In the genomic region with DNA sequence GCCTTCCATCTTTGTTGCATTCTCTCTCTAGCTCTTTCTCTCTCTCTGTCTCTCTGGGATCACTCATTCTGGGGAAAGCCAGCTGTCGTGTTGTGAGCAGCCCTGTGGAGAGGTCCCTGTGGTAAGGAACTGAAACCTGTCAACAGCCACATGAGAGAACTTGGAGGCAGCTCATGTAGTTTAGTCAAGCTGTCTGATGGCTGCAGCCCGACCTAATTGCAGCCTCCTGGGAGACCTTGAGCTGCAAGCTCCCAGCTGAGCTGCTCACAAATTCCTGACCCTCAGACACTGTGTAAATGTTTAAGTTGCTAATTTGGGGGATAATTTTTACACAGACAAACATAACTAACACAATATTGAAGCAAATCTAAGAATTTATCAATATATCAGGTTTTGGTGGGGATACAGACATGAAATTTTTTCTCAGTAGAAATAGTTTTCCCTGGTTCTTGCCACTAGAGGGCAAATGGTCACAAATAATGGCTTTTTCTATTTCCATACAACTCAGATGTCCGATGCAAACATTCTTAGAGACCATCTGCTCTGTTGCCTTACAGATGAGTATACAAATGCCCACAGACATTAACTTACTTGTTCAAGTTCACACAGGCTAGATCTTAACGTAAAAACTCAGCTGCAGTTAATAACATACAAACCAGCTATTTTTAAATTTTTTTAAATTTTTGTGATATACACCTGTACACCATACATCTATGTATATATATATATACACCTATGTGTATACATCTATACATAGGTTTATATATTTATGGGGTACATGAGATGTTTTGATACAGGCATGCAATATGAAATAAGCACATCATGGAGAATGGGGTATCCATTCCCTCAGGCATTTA, we compare ENCODE assay signal across 8 cellular contexts. TPM values are rescaled to one million over a fixed set of nuclear protein-coding genes. Genes with fewer than 3 reads are reported as not detected.
DNase-seq lines count a peak whose midpoint lies in the region; ATAC-seq, FAIRE-seq and TF ChIP-seq lines count a peak whose summit lies in the region.

No MANE protein-coding gene starts in this region.

- peak overlapping the region; percentile 10 for H3K9ac ChIP-seq in keratinocyte (ENCODE audit: control insufficient read depth, extremely low read depth, insufficient read depth, low read length)

- no peaks in the 10 kb centered on the region for H3K79me2 ChIP-seq in keratinocyte (ENCODE audit: control insufficient read depth, insufficient read depth, low read length)

- H3K36me3 ChIP-seq in keratinocyte (ENCODE audit: control insufficient read depth in 2 of 2, extremely low read depth in 1 of 2, insufficient read depth in 2 of 2, low read length in 2 of 2) (no peaks in the 10 kb centered on the region), suprapubic skin (no peaks in the 10 kb centered on the region)

- peaks cover 25% of the 10 kb centered on the region for H3K4me1 Mint-ChIP-seq in brain

- H3K27ac ChIP-seq in right cardiac atrium (ENCODE audit: low read length) (no peak overlapping the region), keratinocyte (ENCODE audit: control insufficient read depth, insufficient read depth, low read length) (no peak overlapping the region), suprapubic skin (no peak overlapping the region)

- DNase-seq in Right ventricle myocardium inferior (ENCODE audit: missing footprints) (no peak), right cardiac atrium (no peak), HTR-8/SVneo (ENCODE audit: insufficient read length, low spot score) (peak; percentile 40), NOMO-1 (lab: John Stamatoyannopoulos, UW; ENCODE audit: unreplicated experiment in 2 of 2) (peak; percentile 47 to 85), keratinocyte (ENCODE audit: low read depth, low spot score) (no peak), suprapubic skin (ENCODE audit: low spot score in 2 of 2) (no peak)

- peak overlapping the region; percentile 12 to 65 (median 48) for H3K27ac Mint-ChIP-seq in brain

- H3K4me3 Mint-ChIP-seq in brain = peak overlapping the region in 3 of 5 experiments; percentile 15 to 65 (median 50)

- TF ChIP-seq EP300 in suprapubic skin (IDR thresholded peaks at IDR 0.05) = no peak

- H3K4me1 ChIP-seq in right cardiac atrium (ENCODE audit: control insufficient read depth, insufficient read depth, low read length) (no peaks in the 10 kb centered on the region), keratinocyte (ENCODE audit: control insufficient read depth, extremely low read depth, insufficient read depth, low read length) (no peaks in the 10 kb centered on the region), suprapubic skin (no peaks in the 10 kb centered on the region)

- ATAC-seq in Right ventricle myocardium inferior (peak; percentile 34), right cardiac atrium (no peak), GM21737 (IDR thresholded peaks at IDR 0.05; ENCODE audit: unreplicated experiment) (peak; percentile 89)

- peaks cover 3 to 9% (median 4%) of the 10 kb centered on the region in 5 experiments for H3K9me3 Mint-ChIP-seq in brain

- dilution Hi-C loops in keratinocyte (cut with MboI; ENCODE audit: extremely low pct_ligation_motif_present, low sequenced_read_pairs) = no loop called here

- no peaks in the 10 kb centered on the region for H4K20me1 ChIP-seq in keratinocyte (ENCODE audit: control insufficient read depth, extremely low read depth, insufficient read depth, low read length)

- no peaks in the 10 kb centered on the region for H3K9me1 ChIP-seq in keratinocyte (ENCODE audit: control insufficient read depth, extremely low read depth, insufficient read depth, low read length)

- H3K4me3 ChIP-seq in right cardiac atrium (ENCODE audit: low read length) (no peak overlapping the region), keratinocyte (ENCODE audit: control insufficient read depth in 2 of 3, extremely low read depth in 1 of 3, insufficient read depth in 2 of 3, low read depth in 1 of 3, low read length in 3 of 3) (no peak overlapping the region), suprapubic skin (no peak overlapping the region)

- H2AFZ ChIP-seq in keratinocyte (ENCODE audit: control insufficient read depth, low read length) = peak overlapping the region; percentile 47

- H3K9me3 ChIP-seq in right cardiac atrium (ENCODE audit: control insufficient read depth, low read length) = no peaks in the 10 kb centered on the region
- H3K9me3 ChIP-seq in keratinocyte (ENCODE audit: control insufficient read depth, low read depth, low read length) = no peaks in the 10 kb centered on the region
- H3K9me3 ChIP-seq in suprapubic skin = no peaks in the 10 kb centered on the region

- H3K27me3 Mint-ChIP-seq in brain = peaks cover 18% of the 10 kb centered on the region

- intact Hi-C loops in Right ventricle myocardium inferior (cut with DNase I) = loop anchor here (5.0 kb wide), 1 partner anchor 505 kb away; a partner anchor contains a TSS
- intact Hi-C loops in right cardiac atrium (cut with DNase I) = loop anchor here in 3 of 4 donors (5.0 to 10.0 kb wide), 2 partner anchors 505 to 508 kb away; a partner anchor contains a TSS

- no peaks in the 10 kb centered on the region for H3K36me3 Mint-ChIP-seq in brain

- no peak for TF ChIP-seq POLR2A in suprapubic skin (IDR thresholded peaks at IDR 0.05)

- TF ChIP-seq CTCF in brain (conservative IDR thresholded peaks at IDR 0.05) (peak; percentile 79 to 83), keratinocyte (optimal IDR thresholded peaks at IDR 0.05 in 1 of 3, IDR thresholded peaks at IDR 0.05 in 1 of 3, conservative IDR thresholded peaks at IDR 0.05 in 1 of 3; ENCODE audit: extremely low read depth in 1 of 3, insufficient read depth in 2 of 3, low read length in 3 of 3) (peak in 2 of 3 experiments; percentile 55 to 56), suprapubic skin (IDR thresholded peaks at IDR 0.05) (peak; percentile 38 to 45)

- H3K27me3 ChIP-seq in right cardiac atrium (ENCODE audit: control insufficient read depth, insufficient read depth) (no peaks in the 10 kb centered on the region), keratinocyte (ENCODE audit: control insufficient read depth, extremely low read depth, insufficient read depth, low read length) (no peaks in the 10 kb centered on the region), suprapubic skin (no peaks in the 10 kb centered on the region)

- WGBS in right cardiac atrium = 18% methylated on average over 4 of the region's 4 CpGs
- WGBS in suprapubic skin = 28% methylated on average over 4 of the region's 4 CpGs

- no peak overlapping the region for H3K4me2 ChIP-seq in keratinocyte (ENCODE audit: control insufficient read depth, extremely low read depth, insufficient read depth, low read depth, low read length)

- no peak for FAIRE-seq in HTR-8/SVneo (lab: Jason Lieb, UNC)
- FAIRE-seq in keratinocyte (lab: Jason Lieb, UNC) = no peak

RNA-seq across cellular contexts. Expression of a gene that starts 15.5 kb away (rescaled TPM):
- total RNA-seq in Right ventricle myocardium inferior (31.1 TPM), right cardiac atrium (10 to 100 TPM; 30.6 to 38.2 (median 33.3) TPM), suprapubic skin (10 to 100 TPM; 34.6 to 56.5 (median 39.1) TPM)
- polyA plus RNA-seq in right cardiac atrium (7.3 TPM), brain (ENCODE audit: insufficient read depth, low read depth, low replicate concordance) (7.8 TPM), keratinocyte (32.7 to 74.7 TPM (median 58.3 TPM) in 3 replicates)
- polyA plus RNA-seq in keratinocyte (2011; ENCODE audit: low read depth) = 218 TPM
- 29.9 and 52.2 TPM in 2 replicates for polyA plus RNA-seq in keratinocyte (2011; cell fraction: cytosol; rRNA removed)
- 45.6 and 76.9 TPM in 2 replicates for polyA plus RNA-seq in keratinocyte (2011; cell fraction: nucleus; rRNA removed)
- polyA plus RNA-seq in keratinocyte (2012; ENCODE audit: low replicate concordance) = 41.1 and 54.2 TPM in 2 replicates
- 6.0 to 55.3 TPM (median 14.1 TPM) in 3 replicates for polyA minus RNA-seq in keratinocyte
- polyA minus RNA-seq in keratinocyte (2011; cell fraction: cytosol; rRNA and poly(A)+ RNA removed) = 10.2 TPM
- 19.8 and 51.6 TPM in 2 replicates for polyA minus RNA-seq in keratinocyte (2011; cell fraction: nucleus; rRNA and poly(A)+ RNA removed)

RNA-seq across cellular contexts. Expression of a gene that starts 46.3 kb away (rescaled TPM):
- total RNA-seq in Right ventricle myocardium inferior (12.2 TPM), right cardiac atrium (10 to 100 TPM; 12.0 to 23.5 (median 16.7) TPM), suprapubic skin (1 to 10 TPM; 1.8 to 6.7 (median 4.4) TPM)
- polyA plus RNA-seq in right cardiac atrium (2.7 TPM), brain (ENCODE audit: insufficient read depth, low read depth, low replicate concordance) (2.2 TPM), keratinocyte (6.3 to 18.1 TPM (median 10.2 TPM) in 3 replicates)
- polyA plus RNA-seq in keratinocyte (2011; ENCODE audit: low read depth) = not detected
- 8.3 and 12.6 TPM in 2 replicates for polyA plus RNA-seq in keratinocyte (2011; cell fraction: cytosol; rRNA removed)
- 17.7 and 22.7 TPM in 2 replicates for polyA plus RNA-seq in keratinocyte (2011; cell fraction: nucleus; rRNA removed)
- polyA plus RNA-seq in keratinocyte (2012; ENCODE audit: low replicate concordance) = 0.48 and 4.4 TPM in 2 replicates
- 5.9 to 21.3 TPM (median 8.7 TPM) in 3 replicates for polyA minus RNA-seq in keratinocyte
- polyA minus RNA-seq in keratinocyte (2011; cell fraction: cytosol; rRNA and poly(A)+ RNA removed) = 9.6 TPM
- 5.4 and 16.2 TPM in 2 replicates for polyA minus RNA-seq in keratinocyte (2011; cell fraction: nucleus; rRNA and poly(A)+ RNA removed)

Comparison
In these comparisons a context has a peak if more than half of its experiments do, and no peak if none do; other contexts are left out.
1. ATAC-seq: peak in Right ventricle myocardium inferior (single experiment) and GM21737 (single experiment); none in right cardiac atrium (0 of 2).
2. DNase-seq: peak in HTR-8/SVneo (single experiment) and NOMO-1 (2 of 2); none in Right ventricle myocardium inferior (single experiment), right cardiac atrium (0 of 3), keratinocyte (single experiment) and suprapubic skin (0 of 2).
3. Peak in every context shown above with its lines, with median percentiles within 50 percentile points of each other: CTCF ChIP-seq.